Comparison of ENCODE assay signal across 36 cellular contexts in genomic region chr4:149746281-149746680, GRCh38.
"Had no signal": no experiment of that assay in that cellular context is flagged by ENCODE, and none has a peak within 500 bp of the region (broad histone marks: within the 10 kb centered on the region; RNA-seq: fewer than 3 reads in every experiment).

No MANE protein-coding gene starts in this region.

- H3K4me3 ChIP-seq: MG63 had no signal

- DNase-seq: Karpas-422, Kasumi-1, MG63, MM.1S, MV-4-11, NCI-H1048, NCI-H1092, NCI-H1092 treated with DMSO at 0.1 percent for 48 hours, NCI-H1105, NCI-H1105 treated with DMSO at 0.1 percent for 48 hours, NCI-H1417, NCI-H1417 treated with DMSO at 0.1 percent for 48 hours, NCI-H1436, NCI-H1436 treated with DMSO at 0.1 percent for 48 hours, NCI-H146, NCI-H1694, NCI-H1694 treated with DMSO at 0.1 percent for 48 hours, NCI-H187, NCI-H187 treated with DMSO at 0.1 percent for 48 hours, NCI-H1930, NCI-H2029, NCI-H2029 treated with DMSO at 0.1 percent for 48 hours, NCI-H2081, NCI-H2081 treated with DMSO at 0.1 percent for 48 hours, NCI-H2107, NCI-H2171, NCI-H2171 treated with DMSO at 0.1 percent for 48 hours, NCI-H2227 treated with DMSO at 0.1 percent for 48 hours, NCI-H226, NCI-H345, NCI-H446, NCI-H446 treated with DMSO at 0.1 percent for 48 hours, NCI-H510A, NCI-H510A treated with DMSO at 0.1 percent for 48 hours, NCI-H524, NCI-H524 treated with DMSO at 0.1 percent for 48 hours had no signal

- H3K9me3 ChIP-seq: MG63 had no signal

- H3K27me3 ChIP-seq: MG63 had no signal

- H3K36me3 ChIP-seq: MG63 had no signal
